ENCODE assay signal across 1 cellular context in genomic region chr20:14609328-14610221, GRCh38.
TF ChIP-seq lines count a peak whose summit lies in the region.

No MANE protein-coding gene starts in this region.

TF ChIP-seq in HepG2, 621 proteins besides CTCF, POLR2A, EP300 and RAD21 (continued from another document and continues in another):
- TF ChIP-seq, protein P1, sequence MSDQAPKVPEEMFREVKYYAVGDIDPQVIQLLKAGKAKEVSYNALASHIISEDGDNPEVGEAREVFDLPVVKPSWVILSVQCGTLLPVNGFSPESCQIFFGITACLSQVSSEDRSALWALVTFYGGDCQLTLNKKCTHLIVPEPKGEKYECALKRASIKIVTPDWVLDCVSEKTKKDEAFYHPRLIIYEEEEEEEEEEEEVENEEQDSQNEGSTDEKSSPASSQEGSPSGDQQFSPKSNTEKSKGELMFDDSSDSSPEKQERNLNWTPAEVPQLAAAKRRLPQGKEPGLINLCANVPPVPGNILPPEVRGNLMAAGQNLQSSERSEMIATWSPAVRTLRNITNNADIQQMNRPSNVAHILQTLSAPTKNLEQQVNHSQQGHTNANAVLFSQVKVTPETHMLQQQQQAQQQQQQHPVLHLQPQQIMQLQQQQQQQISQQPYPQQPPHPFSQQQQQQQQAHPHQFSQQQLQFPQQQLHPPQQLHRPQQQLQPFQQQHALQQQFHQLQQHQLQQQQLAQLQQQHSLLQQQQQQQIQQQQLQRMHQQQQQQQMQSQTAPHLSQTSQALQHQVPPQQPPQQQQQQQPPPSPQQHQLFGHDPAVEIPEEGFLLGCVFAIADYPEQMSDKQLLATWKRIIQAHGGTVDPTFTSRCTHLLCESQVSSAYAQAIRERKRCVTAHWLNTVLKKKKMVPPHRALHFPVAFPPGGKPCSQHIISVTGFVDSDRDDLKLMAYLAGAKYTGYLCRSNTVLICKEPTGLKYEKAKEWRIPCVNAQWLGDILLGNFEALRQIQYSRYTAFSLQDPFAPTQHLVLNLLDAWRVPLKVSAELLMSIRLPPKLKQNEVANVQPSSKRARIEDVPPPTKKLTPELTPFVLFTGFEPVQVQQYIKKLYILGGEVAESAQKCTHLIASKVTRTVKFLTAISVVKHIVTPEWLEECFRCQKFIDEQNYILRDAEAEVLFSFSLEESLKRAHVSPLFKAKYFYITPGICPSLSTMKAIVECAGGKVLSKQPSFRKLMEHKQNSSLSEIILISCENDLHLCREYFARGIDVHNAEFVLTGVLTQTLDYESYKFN (CRISPR knock-in tag; conservative IDR thresholded peaks at IDR 0.05) = peak; percentile 59
- TF ChIP-seq ZNF800 (CRISPR knock-in tag; IDR thresholded peaks at IDR 0.05) (peak; percentile 19; the same call in 1 of the 2 replicates), ZNF563 (CRISPR knock-in tag; IDR thresholded peaks at IDR 0.05) (no peak), ZNF230 (CRISPR knock-in tag; IDR thresholded peaks at IDR 0.05) (no peak), MAFK (conservative IDR thresholded peaks at IDR 0.05 in 1 of 2, IDR thresholded peaks at IDR 0.05 in 1 of 2; ENCODE audit: low read length in 2 of 2) (peak in 1 of 2 experiments; percentile 49; a peak in 2 of 4 replicates), FOXJ3 (CRISPR knock-in tag; IDR thresholded peaks at IDR 0.05; ENCODE audit: borderline replicate concordance) (peak; percentile 34; the same call in 1 of the 2 replicates), ZNF331 (CRISPR knock-in tag; IDR thresholded peaks at IDR 0.05) (peak; percentile 71; the same call in 1 of the 2 replicates), NR2C2 (CRISPR knock-in tag; IDR thresholded peaks at IDR 0.05; ENCODE audit: borderline replicate concordance) (peak; percentile 36; the same call in 1 of the 2 replicates), SOX5 (CRISPR knock-in tag; IDR thresholded peaks at IDR 0.05; ENCODE audit: borderline replicate concordance) (peak; percentile 25; the same call in 1 of the 2 replicates), HOXA7 (CRISPR knock-in tag; IDR thresholded peaks at IDR 0.05) (no peak), ZBTB2 (CRISPR knock-in tag; IDR thresholded peaks at IDR 0.05; ENCODE audit: low read depth) (no peak), BCL6 (CRISPR knock-in tag; IDR thresholded peaks at IDR 0.05) (0 out of 2 replicates have a peak, but pooled peaks have one; percentile 18), SYNCRIP (IDR thresholded peaks at IDR 0.05; ENCODE audit: insufficient read depth, low read depth, low read length) (no peak), MTF2 (CRISPR knock-in tag; IDR thresholded peaks at IDR 0.05; ENCODE audit: borderline replicate concordance) (no peak), U2AF1 (optimal IDR thresholded peaks at IDR 0.05; ENCODE audit: low read depth, low read length) (no peak), ZNF12 (CRISPR knock-in tag; IDR thresholded peaks at IDR 0.05) (0 out of 2 replicates have a peak, but pooled peaks have one; percentile 17), MEIS2 (CRISPR knock-in tag; IDR thresholded peaks at IDR 0.05) (no peak), HNRNPUL1 (IDR thresholded peaks at IDR 0.05; ENCODE audit: low read depth, low read length) (peak; percentile 99), GATAD2A (CRISPR knock-in tag; IDR thresholded peaks at IDR 0.05) (peak; percentile 71), NBN (conservative IDR thresholded peaks at IDR 0.05) (no peak), PRDM4 (CRISPR knock-in tag; IDR thresholded peaks at IDR 0.05; ENCODE audit: borderline replicate concordance) (no peak), MED1 (CRISPR knock-in tag; IDR thresholded peaks at IDR 0.05) (peak; percentile 51; the same call in 1 of the 2 replicates), MYNN (CRISPR knock-in tag; IDR thresholded peaks at IDR 0.05; ENCODE audit: low read depth) (no peak), ISL2 (CRISPR knock-in tag; IDR thresholded peaks at IDR 0.05) (peak; percentile 52; the same call in 1 of the 2 replicates), ZMYM2 (CRISPR knock-in tag; IDR thresholded peaks at IDR 0.05) (no peak), FOXA3 (CRISPR knock-in tag; IDR thresholded peaks at IDR 0.05) (peak; percentile 57), PLSCR1 (CRISPR knock-in tag; IDR thresholded peaks at IDR 0.05; ENCODE audit: borderline replicate concordance) (no peak), TFE3 (CRISPR knock-in tag; IDR thresholded peaks at IDR 0.05) (0 out of 2 replicates have a peak, but pooled peaks have one; percentile 20), NCOR1 (IDR thresholded peaks at IDR 0.05; ENCODE audit: borderline replicate concordance, low read length) (no peak)
- TF ChIP-seq, protein P2, sequence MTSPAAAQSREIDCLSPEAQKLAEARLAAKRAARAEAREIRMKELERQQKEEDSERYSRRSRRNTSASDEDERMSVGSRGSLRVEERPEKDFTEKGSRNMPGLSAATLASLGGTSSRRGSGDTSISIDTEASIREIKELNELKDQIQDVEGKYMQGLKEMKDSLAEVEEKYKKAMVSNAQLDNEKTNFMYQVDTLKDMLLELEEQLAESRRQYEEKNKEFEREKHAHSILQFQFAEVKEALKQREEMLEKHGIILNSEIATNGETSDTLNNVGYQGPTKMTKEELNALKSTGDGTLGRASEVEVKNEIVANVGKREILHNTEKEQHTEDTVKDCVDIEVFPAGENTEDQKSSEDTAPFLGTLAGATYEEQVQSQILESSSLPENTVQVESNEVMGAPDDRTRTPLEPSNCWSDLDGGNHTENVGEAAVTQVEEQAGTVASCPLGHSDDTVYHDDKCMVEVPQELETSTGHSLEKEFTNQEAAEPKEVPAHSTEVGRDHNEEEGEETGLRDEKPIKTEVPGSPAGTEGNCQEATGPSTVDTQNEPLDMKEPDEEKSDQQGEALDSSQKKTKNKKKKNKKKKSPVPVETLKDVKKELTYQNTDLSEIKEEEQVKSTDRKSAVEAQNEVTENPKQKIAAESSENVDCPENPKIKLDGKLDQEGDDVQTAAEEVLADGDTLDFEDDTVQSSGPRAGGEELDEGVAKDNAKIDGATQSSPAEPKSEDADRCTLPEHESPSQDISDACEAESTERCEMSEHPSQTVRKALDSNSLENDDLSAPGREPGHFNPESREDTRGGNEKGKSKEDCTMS (CRISPR knock-in tag; conservative IDR thresholded peaks at IDR 0.05) = no peak
- TF ChIP-seq, protein P3, sequence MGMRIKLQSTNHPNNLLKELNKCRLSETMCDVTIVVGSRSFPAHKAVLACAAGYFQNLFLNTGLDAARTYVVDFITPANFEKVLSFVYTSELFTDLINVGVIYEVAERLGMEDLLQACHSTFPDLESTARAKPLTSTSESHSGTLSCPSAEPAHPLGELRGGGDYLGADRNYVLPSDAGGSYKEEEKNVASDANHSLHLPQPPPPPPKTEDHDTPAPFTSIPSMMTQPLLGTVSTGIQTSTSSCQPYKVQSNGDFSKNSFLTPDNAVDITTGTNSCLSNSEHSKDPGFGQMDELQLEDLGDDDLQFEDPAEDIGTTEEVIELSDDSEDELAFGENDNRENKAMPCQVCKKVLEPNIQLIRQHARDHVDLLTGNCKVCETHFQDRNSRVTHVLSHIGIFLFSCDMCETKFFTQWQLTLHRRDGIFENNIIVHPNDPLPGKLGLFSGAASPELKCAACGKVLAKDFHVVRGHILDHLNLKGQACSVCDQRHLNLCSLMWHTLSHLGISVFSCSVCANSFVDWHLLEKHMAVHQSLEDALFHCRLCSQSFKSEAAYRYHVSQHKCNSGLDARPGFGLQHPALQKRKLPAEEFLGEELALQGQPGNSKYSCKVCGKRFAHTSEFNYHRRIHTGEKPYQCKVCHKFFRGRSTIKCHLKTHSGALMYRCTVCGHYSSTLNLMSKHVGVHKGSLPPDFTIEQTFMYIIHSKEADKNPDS (CRISPR knock-in tag; IDR thresholded peaks at IDR 0.05) = no peak
- TF ChIP-seq, protein P4, sequence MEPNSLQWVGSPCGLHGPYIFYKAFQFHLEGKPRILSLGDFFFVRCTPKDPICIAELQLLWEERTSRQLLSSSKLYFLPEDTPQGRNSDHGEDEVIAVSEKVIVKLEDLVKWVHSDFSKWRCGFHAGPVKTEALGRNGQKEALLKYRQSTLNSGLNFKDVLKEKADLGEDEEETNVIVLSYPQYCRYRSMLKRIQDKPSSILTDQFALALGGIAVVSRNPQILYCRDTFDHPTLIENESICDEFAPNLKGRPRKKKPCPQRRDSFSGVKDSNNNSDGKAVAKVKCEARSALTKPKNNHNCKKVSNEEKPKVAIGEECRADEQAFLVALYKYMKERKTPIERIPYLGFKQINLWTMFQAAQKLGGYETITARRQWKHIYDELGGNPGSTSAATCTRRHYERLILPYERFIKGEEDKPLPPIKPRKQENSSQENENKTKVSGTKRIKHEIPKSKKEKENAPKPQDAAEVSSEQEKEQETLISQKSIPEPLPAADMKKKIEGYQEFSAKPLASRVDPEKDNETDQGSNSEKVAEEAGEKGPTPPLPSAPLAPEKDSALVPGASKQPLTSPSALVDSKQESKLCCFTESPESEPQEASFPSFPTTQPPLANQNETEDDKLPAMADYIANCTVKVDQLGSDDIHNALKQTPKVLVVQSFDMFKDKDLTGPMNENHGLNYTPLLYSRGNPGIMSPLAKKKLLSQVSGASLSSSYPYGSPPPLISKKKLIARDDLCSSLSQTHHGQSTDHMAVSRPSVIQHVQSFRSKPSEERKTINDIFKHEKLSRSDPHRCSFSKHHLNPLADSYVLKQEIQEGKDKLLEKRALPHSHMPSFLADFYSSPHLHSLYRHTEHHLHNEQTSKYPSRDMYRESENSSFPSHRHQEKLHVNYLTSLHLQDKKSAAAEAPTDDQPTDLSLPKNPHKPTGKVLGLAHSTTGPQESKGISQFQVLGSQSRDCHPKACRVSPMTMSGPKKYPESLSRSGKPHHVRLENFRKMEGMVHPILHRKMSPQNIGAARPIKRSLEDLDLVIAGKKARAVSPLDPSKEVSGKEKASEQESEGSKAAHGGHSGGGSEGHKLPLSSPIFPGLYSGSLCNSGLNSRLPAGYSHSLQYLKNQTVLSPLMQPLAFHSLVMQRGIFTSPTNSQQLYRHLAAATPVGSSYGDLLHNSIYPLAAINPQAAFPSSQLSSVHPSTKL (CRISPR knock-in tag; IDR thresholded peaks at IDR 0.05) = peak; percentile 73
